In the genomic region with DNA sequence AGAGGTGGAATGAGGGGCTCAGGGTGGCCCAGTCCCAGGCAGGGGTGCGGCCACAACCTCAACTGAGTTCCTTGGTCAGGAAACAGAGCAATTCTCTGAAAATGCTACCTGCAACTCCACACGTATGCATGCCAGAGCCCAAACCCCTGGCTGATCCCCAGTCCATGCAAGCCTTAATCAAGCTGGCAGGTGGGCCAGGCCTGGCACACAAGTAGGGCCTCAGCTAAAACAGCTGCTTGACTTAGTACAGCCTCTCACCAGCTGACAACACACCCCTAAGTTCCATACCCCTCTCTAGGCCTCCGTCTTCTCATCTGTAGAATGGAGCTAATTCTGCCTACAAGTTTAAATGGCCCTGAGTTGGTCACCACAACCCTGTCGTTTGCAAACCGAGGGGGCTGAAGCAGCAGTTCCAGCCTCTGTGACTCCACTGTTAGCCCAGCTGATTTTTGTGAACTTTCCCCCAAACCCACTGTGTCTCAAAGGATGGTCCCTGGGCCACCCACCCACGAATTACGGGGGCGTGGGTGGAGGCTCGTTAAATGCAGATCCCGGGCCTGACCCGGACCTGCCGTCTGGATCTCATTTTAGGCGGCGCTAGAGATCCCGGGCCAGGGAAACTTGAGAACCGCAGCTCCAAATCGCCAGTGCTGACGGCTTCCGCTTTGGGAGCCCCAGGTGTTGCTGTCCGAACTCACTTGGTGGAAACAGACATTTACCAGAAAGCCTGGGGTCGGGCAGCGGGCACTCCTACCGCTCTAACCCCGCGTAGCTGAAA, we compare ENCODE assay signal across 8 cellular contexts. TPM values are rescaled to one million over a fixed set of nuclear protein-coding genes. Genes with fewer than 3 reads are reported as not detected.
DNase-seq lines count a peak whose midpoint lies in the region; ATAC-seq and TF ChIP-seq lines count a peak whose summit lies in the region.

No MANE protein-coding gene starts in this region.

- 25% methylated on average over 11 of the region's 25 CpGs for WGBS in suprapubic skin

- no peaks in the 10 kb centered on the region for H4K20me1 ChIP-seq in OCI-LY3 (ENCODE audit: insufficient read depth, low read length)

- no peak for TF ChIP-seq EP300 in suprapubic skin (IDR thresholded peaks at IDR 0.05)

- DNase-seq in ELF-1 (ENCODE audit: low read depth, low spot score) (peak; percentile 81), lower lobe of right lung (peak; percentile 75), suprapubic skin (ENCODE audit: low spot score in 2 of 2) (no peak), NCI-H774 (lab: John Stamatoyannopoulos, UW) (no peak)
- no peak for DNase-seq in effector memory CD4-positive, alpha-beta T cell
- no peak for DNase-seq in activated CD8-positive, alpha-beta memory T cell treated with anti-CD3 and anti-CD28 coated beads, Interleukin-2, amount 50 U/mL, for 4 hours

- H3K9ac ChIP-seq in OCI-LY3 (ENCODE audit: low read length): peak overlapping the region; percentile 86

- ATAC-seq in GM21723 (IDR thresholded peaks at IDR 0.05; ENCODE audit: unreplicated experiment): peak; percentile 12
- peak; percentile 72 to 76 for ATAC-seq in lower lobe of right lung

- intact Hi-C loops in lower lobe of right lung (cut with DNase I): no loop called here

- H2AFZ ChIP-seq in OCI-LY3 (ENCODE audit: low read depth, low read length): peak overlapping the region; percentile 83

- H3K79me2 ChIP-seq in OCI-LY3 (ENCODE audit: low read length): no peaks in the 10 kb centered on the region

- H3K4me2 ChIP-seq in OCI-LY3 (ENCODE audit: low read length): peak overlapping the region; percentile 87

- H3K4me3 ChIP-seq in OCI-LY3 (ENCODE audit: low read length) (peak overlapping the region; percentile 88), lower lobe of right lung (peak overlapping the region; percentile 74), suprapubic skin (peak overlapping the region; percentile 73)
- H3K4me3 ChIP-seq in effector memory CD4-positive, alpha-beta T cell (ENCODE audit: insufficient read depth, low read depth, low read length, poor library complexity, severe bottlenecking): peak overlapping the region; percentile 51

- no peaks in the 10 kb centered on the region for H3K36me3 ChIP-seq in OCI-LY3 (replicated peaks; ENCODE audit: low read depth, low read length)
- no peaks in the 10 kb centered on the region for H3K36me3 ChIP-seq in effector memory CD4-positive, alpha-beta T cell (ENCODE audit: control insufficient read depth, insufficient read depth, low read length)
- H3K36me3 ChIP-seq in lower lobe of right lung: no peaks in the 10 kb centered on the region
- H3K36me3 ChIP-seq in suprapubic skin: no peaks in the 10 kb centered on the region

- no peak overlapping the region for H3K27ac ChIP-seq in OCI-LY3 (ENCODE audit: low read length)
- no peak overlapping the region for H3K27ac ChIP-seq in effector memory CD4-positive, alpha-beta T cell (ENCODE audit: insufficient read depth, low read length, poor library complexity, severe bottlenecking)
- H3K27ac ChIP-seq in lower lobe of right lung: peak overlapping the region; percentile 83
- peak overlapping the region; percentile 73 for H3K27ac ChIP-seq in suprapubic skin

- TF ChIP-seq POLR2A in suprapubic skin (IDR thresholded peaks at IDR 0.05): no peak

- peak; percentile 47 for TF ChIP-seq CTCF in OCI-LY3 (IDR thresholded peaks at IDR 0.05; ENCODE audit: low read depth, low read length)
- peak; percentile 43 for TF ChIP-seq CTCF in lower lobe of right lung (IDR thresholded peaks at IDR 0.05)
- no peak for TF ChIP-seq CTCF in suprapubic skin (IDR thresholded peaks at IDR 0.05)

- no peaks in the 10 kb centered on the region for H3K9me3 ChIP-seq in OCI-LY3 (ENCODE audit: insufficient read depth, low read length)
- no peaks in the 10 kb centered on the region for H3K9me3 ChIP-seq in effector memory CD4-positive, alpha-beta T cell (ENCODE audit: control insufficient read depth, low read length)
- no peaks in the 10 kb centered on the region for H3K9me3 ChIP-seq in lower lobe of right lung
- no peaks in the 10 kb centered on the region for H3K9me3 ChIP-seq in suprapubic skin

- H3K4me1 ChIP-seq in OCI-LY3 (ENCODE audit: low read length): peaks cover 36% of the 10 kb centered on the region
- H3K4me1 ChIP-seq in effector memory CD4-positive, alpha-beta T cell (ENCODE audit: control insufficient read depth, insufficient read depth, low read length, poor library complexity, severe bottlenecking): peaks cover 10% of the 10 kb centered on the region
- peaks cover 36% of the 10 kb centered on the region for H3K4me1 ChIP-seq in lower lobe of right lung
- H3K4me1 ChIP-seq in suprapubic skin: peaks cover 17% of the 10 kb centered on the region

- no peaks in the 10 kb centered on the region for H3K27me3 ChIP-seq in OCI-LY3 (ENCODE audit: low read depth, low read length)
- peaks cover 26% of the 10 kb centered on the region for H3K27me3 ChIP-seq in effector memory CD4-positive, alpha-beta T cell (replicated peaks; ENCODE audit: control insufficient read depth, insufficient read depth, low read length, poor library complexity, severe bottlenecking)
- H3K27me3 ChIP-seq in lower lobe of right lung (ENCODE audit: low read depth): peaks cover 28% of the 10 kb centered on the region
- peaks cover 16% of the 10 kb centered on the region for H3K27me3 ChIP-seq in suprapubic skin

RNA-seq across cellular contexts. Expression of a gene that starts 0.9 kb away (rescaled TPM):
- total RNA-seq in lower lobe of right lung (17.3 TPM), suprapubic skin (10 to 100 TPM in 2 of 4 donors, 1 to 10 TPM in 2; 6.0 to 26.4 (median 9.3) TPM)

RNA-seq across cellular contexts. Expression of a gene that starts 1.1 kb away (rescaled TPM):
- total RNA-seq in lower lobe of right lung (18.4 TPM), suprapubic skin (1 to 10 TPM; 1.7 to 5.1 (median 2.2) TPM)

RNA-seq across cellular contexts. Expression of a gene that starts 36.7 kb away (rescaled TPM):
- total RNA-seq in lower lobe of right lung (26.0 TPM), suprapubic skin (10 to 100 TPM; 15.0 to 21.3 (median 15.8) TPM)

RNA-seq across cellular contexts. Expression of a gene that starts 46.4 kb away (rescaled TPM):
- total RNA-seq in lower lobe of right lung (38.7 TPM), suprapubic skin (10 to 100 TPM; 36.5 to 48.1 (median 45.4) TPM)

Comparison
In these comparisons a context has a peak if more than half of its experiments do, and no peak if none do; other contexts are left out.
1. DNase-seq: peak in ELF-1 (single experiment) and lower lobe of right lung (single experiment); none in effector memory CD4-positive, alpha-beta T cell (0 of 3), suprapubic skin (0 of 2), activated CD8-positive, alpha-beta memory T cell treated with anti-CD3 and anti-CD28 coated beads, Interleukin-2, amount 50 U/mL, for 4 hours (single experiment) and NCI-H774 (single experiment).
2. H3K27ac ChIP-seq: peak in lower lobe of right lung (single experiment) and suprapubic skin (single experiment); none in OCI-LY3 (single experiment) and effector memory CD4-positive, alpha-beta T cell (single experiment).
3. CTCF ChIP-seq: peak in OCI-LY3 (single experiment) and lower lobe of right lung (single experiment); none in suprapubic skin (0 of 2).
4. Peak in every context shown above with its lines, with median percentiles within 50 percentile points of each other: H3K4me3 ChIP-seq.